Comparison of ENCODE assay signal across 1 cellular context in the genomic region with DNA sequence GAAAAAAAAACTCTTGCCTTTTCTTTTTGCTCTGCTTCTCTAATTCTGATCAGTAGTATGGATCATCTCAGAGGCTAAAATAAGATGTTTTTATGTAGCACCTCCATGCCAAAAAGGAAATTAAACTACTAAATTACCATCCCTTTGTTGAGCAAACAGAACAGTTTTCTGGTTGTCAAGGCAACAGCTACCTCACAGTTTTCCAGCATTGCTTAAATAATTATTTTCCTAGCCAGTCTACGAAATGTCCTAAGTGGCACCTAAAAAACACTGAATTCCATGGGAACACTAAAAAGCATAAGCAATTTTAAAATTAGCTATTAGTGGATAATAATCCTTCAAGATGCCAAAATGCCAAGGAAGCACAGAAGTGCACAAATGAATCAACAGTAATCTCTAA.
TF ChIP-seq lines count a peak whose summit lies in the region.

No MANE protein-coding gene starts in this region.

TF ChIP-seq in GM23338, 12 proteins besides CTCF, POLR2A, EP300 and RAD21 (continued from another document):
- TF ChIP-seq, protein P1, sequence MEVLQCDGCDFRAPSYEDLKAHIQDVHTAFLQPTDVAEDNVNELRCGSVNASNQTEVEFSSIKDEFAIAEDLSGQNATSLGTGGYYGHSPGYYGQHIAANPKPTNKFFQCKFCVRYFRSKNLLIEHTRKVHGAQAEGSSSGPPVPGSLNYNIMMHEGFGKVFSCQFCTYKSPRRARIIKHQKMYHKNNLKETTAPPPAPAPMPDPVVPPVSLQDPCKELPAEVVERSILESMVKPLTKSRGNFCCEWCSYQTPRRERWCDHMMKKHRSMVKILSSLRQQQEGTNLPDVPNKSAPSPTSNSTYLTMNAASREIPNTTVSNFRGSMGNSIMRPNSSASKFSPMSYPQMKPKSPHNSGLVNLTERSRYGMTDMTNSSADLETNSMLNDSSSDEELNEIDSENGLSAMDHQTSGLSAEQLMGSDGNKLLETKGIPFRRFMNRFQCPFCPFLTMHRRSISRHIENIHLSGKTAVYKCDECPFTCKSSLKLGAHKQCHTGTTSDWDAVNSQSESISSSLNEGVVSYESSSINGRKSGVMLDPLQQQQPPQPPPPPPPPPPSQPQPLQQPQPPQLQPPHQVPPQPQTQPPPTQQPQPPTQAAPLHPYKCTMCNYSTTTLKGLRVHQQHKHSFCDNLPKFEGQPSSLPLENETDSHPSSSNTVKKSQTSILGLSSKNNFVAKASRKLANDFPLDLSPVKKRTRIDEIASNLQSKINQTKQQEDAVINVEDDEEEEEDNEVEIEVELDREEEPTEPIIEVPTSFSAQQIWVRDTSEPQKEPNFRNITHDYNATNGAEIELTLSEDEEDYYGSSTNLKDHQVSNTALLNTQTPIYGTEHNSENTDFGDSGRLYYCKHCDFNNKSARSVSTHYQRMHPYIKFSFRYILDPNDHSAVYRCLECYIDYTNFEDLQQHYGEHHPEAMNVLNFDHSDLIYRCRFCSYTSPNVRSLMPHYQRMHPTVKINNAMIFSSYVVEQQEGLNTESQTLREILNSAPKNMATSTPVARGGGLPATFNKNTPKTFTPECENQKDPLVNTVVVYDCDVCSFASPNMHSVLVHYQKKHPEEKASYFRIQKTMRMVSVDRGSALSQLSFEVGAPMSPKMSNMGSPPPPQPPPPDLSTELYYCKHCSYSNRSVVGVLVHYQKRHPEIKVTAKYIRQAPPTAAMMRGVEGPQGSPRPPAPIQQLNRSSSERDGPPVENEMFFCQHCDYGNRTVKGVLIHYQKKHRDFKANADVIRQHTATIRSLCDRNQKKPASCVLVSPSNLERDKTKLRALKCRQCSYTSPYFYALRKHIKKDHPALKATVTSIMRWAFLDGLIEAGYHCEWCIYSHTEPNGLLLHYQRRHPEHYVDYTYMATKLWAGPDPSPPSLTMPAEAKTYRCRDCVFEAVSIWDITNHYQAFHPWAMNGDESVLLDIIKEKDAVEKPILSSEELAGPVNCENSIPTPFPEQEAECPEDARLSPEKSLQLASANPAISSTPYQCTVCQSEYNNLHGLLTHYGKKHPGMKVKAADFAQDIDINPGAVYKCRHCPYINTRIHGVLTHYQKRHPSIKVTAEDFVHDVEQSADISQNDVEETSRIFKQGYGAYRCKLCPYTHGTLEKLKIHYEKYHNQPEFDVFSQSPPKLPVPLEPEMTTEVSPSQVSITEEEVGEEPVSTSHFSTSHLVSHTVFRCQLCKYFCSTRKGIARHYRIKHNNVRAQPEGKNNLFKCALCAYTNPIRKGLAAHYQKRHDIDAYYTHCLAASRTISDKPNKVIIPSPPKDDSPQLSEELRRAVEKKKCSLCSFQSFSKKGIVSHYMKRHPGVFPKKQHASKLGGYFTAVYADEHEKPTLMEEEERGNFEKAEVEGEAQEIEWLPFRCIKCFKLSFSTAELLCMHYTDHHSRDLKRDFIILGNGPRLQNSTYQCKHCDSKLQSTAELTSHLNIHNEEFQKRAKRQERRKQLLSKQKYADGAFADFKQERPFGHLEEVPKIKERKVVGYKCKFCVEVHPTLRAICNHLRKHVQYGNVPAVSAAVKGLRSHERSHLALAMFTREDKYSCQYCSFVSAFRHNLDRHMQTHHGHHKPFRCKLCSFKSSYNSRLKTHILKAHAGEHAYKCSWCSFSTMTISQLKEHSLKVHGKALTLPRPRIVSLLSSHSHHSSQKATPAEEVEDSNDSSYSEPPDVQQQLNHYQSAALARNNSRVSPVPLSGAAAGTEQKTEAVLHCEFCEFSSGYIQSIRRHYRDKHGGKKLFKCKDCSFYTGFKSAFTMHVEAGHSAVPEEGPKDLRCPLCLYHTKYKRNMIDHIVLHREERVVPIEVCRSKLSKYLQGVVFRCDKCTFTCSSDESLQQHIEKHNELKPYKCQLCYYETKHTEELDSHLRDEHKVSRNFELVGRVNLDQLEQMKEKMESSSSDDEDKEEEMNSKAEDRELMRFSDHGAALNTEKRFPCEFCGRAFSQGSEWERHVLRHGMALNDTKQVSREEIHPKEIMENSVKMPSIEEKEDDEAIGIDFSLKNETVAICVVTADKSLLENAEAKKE (CRISPR knock-in tag; IDR thresholded peaks at IDR 0.05) = no peak
- TF ChIP-seq CREB1 (CRISPR knock-in tag; IDR thresholded peaks at IDR 0.05; ENCODE audit: low read depth) (no peak), JUNB (IDR thresholded peaks at IDR 0.05; ENCODE audit: unreplicated experiment) (no peak), NANOG (IDR thresholded peaks at IDR 0.05; ENCODE audit: borderline replicate concordance) (no peak), ZNF114 (CRISPR knock-in tag; IDR thresholded peaks at IDR 0.05) (no peak)
